Comparison of ENCODE assay signal across 8 cellular contexts in the genomic region with DNA sequence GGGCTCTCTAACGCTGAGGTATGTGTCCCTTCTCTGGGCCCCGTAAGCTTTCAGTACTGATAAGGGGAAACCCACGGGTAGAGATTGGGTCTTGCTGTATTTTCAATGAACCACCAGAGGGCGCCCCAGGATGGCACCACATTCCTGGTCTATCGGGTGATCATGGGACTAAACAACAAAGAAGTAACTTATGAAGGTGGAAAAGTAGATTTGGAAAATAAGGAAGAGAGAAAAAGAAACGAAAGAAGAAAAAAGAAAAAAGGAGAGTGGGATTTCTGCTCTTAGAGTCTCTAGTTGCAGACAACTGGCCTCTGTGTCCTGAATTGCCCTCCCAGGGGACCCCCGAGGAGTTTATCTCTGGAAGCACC.
DNase-seq lines count a peak whose midpoint lies in the region; ATAC-seq lines count a peak whose summit lies in the region.

No MANE protein-coding gene starts in this region.

- H3K36me3 Mint-ChIP-seq in activated CD4-positive, alpha-beta memory T cell treated with anti-CD3 and anti-CD28 coated beads for 36 hours, result peaks cover 7% of the 10 kb centered on the region

- intact Hi-C loops in activated CD4-positive, alpha-beta memory T cell treated with anti-CD3 and anti-CD28 coated beads for 36 hours (cut with micrococcal nuclease), result loop anchor here (1.0 to 5.0 kb wide), 11 partner anchors 13 to 633 kb away; no protein-coding TSS in a partner anchor

- peak; percentile 83 for ATAC-seq in GM19395 (IDR thresholded peaks at IDR 0.05; ENCODE audit: unreplicated experiment)
- ATAC-seq in HG03457 (IDR thresholded peaks at IDR 0.05; ENCODE audit: unreplicated experiment), result peak; percentile 85

- peaks cover 9% of the 10 kb centered on the region for H3K4me1 Mint-ChIP-seq in activated CD4-positive, alpha-beta memory T cell treated with anti-CD3 and anti-CD28 coated beads for 36 hours (ENCODE audit: low read depth)

- CTCF ChIA-PET in activated CD4-positive, alpha-beta memory T cell treated with anti-CD3 and anti-CD28 coated beads for 36 hours (lab: Charles Lee), result interaction anchor here (0.5 to 5.2 kb wide), 55 partner anchors 9 to 754 kb away, joined by 3 to 66 read pairs (median 4); a partner anchor contains a TSS

- no peaks in the 10 kb centered on the region for H3K9me3 Mint-ChIP-seq in activated CD4-positive, alpha-beta memory T cell treated with anti-CD3 and anti-CD28 coated beads for 36 hours

- no peak overlapping the region for H3K4me3 Mint-ChIP-seq in activated CD4-positive, alpha-beta memory T cell treated with anti-CD3 and anti-CD28 coated beads for 36 hours

- DNase-seq in COLO668 (lab: John Stamatoyannopoulos, UW; ENCODE audit: unreplicated experiment) (peak; percentile 68), NCI-H748 (lab: John Stamatoyannopoulos, UW; ENCODE audit: unreplicated experiment) (peak; percentile 85), medulla oblongata (ENCODE audit: extremely low spot score) (peak; percentile 95)
- peak; percentile 91 for DNase-seq in activated CD4-positive, alpha-beta memory T cell treated with anti-CD3 and anti-CD28 coated beads for 36 hours
- DNase-seq in effector CD8-positive, alpha-beta T cell (lab: John Stamatoyannopoulos, UW), result peak; percentile 67
- peak; percentile 46 to 66 for DNase-seq in stimulated activated CD8-positive, alpha-beta memory T cell treated with anti-CD3 and anti-CD28 coated beads, Interleukin-15, amount 100 ng/mL, for 4 hours (ENCODE audit: low read depth in 2 of 2)

- POLR2A ChIA-PET in activated CD4-positive, alpha-beta memory T cell treated with anti-CD3 and anti-CD28 coated beads for 36 hours (lab: Charles Lee), result interaction anchor here (1.2 kb wide), 1 partner anchor 106 kb away, joined by 3 read pairs; no protein-coding TSS in a partner anchor

- H3K27ac Mint-ChIP-seq in activated CD4-positive, alpha-beta memory T cell treated with anti-CD3 and anti-CD28 coated beads for 36 hours, result no peak overlapping the region

- H3K27me3 Mint-ChIP-seq in activated CD4-positive, alpha-beta memory T cell treated with anti-CD3 and anti-CD28 coated beads for 36 hours, result no peaks in the 10 kb centered on the region

Comparison
In these comparisons a context has a peak if more than half of its experiments do, and no peak if none do; other contexts are left out.
1. Peak in every context shown above with its lines: DNase-seq and ATAC-seq.